1 cellular context compared by ENCODE assay signal in genomic region chr22:17815703-17816254, GRCh38.
TF ChIP-seq lines count a peak whose summit lies in the region.

No MANE protein-coding gene starts in this region.

TF ChIP-seq in WTC11, 78 proteins besides CTCF, POLR2A, EP300 and RAD21 (continued from another document):
- TF ChIP-seq, protein P1, sequence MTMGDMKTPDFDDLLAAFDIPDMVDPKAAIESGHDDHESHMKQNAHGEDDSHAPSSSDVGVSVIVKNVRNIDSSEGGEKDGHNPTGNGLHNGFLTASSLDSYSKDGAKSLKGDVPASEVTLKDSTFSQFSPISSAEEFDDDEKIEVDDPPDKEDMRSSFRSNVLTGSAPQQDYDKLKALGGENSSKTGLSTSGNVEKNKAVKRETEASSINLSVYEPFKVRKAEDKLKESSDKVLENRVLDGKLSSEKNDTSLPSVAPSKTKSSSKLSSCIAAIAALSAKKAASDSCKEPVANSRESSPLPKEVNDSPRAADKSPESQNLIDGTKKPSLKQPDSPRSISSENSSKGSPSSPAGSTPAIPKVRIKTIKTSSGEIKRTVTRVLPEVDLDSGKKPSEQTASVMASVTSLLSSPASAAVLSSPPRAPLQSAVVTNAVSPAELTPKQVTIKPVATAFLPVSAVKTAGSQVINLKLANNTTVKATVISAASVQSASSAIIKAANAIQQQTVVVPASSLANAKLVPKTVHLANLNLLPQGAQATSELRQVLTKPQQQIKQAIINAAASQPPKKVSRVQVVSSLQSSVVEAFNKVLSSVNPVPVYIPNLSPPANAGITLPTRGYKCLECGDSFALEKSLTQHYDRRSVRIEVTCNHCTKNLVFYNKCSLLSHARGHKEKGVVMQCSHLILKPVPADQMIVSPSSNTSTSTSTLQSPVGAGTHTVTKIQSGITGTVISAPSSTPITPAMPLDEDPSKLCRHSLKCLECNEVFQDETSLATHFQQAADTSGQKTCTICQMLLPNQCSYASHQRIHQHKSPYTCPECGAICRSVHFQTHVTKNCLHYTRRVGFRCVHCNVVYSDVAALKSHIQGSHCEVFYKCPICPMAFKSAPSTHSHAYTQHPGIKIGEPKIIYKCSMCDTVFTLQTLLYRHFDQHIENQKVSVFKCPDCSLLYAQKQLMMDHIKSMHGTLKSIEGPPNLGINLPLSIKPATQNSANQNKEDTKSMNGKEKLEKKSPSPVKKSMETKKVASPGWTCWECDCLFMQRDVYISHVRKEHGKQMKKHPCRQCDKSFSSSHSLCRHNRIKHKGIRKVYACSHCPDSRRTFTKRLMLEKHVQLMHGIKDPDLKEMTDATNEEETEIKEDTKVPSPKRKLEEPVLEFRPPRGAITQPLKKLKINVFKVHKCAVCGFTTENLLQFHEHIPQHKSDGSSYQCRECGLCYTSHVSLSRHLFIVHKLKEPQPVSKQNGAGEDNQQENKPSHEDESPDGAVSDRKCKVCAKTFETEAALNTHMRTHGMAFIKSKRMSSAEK (CRISPR knock-in tag; IDR thresholded peaks at IDR 0.05; ENCODE audit: borderline replicate concordance), result no peak
- TF ChIP-seq ZMAT4 (CRISPR knock-in tag; IDR thresholded peaks at IDR 0.05) (no peak), CREB1 (CRISPR knock-in tag; IDR thresholded peaks at IDR 0.05) (no peak), TEAD1 (CRISPR knock-in tag; IDR thresholded peaks at IDR 0.05) (no peak), ETV6 (CRISPR knock-in tag; IDR thresholded peaks at IDR 0.05) (no peak), ATF2 (CRISPR knock-in tag; IDR thresholded peaks at IDR 0.05; ENCODE audit: borderline replicate concordance, low read depth) (no peak), TCF7 (CRISPR knock-in tag; IDR thresholded peaks at IDR 0.05; ENCODE audit: low read depth) (no peak), SOX15 (CRISPR knock-in tag; IDR thresholded peaks at IDR 0.05) (no peak)
- TF ChIP-seq, protein P2, sequence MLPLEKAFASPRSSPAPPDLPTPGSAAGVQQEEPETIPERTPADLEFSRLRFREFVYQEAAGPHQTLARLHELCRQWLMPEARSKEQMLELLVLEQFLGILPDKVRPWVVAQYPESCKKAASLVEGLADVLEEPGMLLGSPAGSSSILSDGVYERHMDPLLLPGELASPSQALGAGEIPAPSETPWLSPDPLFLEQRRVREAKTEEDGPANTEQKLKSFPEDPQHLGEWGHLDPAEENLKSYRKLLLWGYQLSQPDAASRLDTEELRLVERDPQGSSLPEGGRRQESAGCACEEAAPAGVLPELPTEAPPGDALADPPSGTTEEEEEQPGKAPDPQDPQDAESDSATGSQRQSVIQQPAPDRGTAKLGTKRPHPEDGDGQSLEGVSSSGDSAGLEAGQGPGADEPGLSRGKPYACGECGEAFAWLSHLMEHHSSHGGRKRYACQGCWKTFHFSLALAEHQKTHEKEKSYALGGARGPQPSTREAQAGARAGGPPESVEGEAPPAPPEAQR (CRISPR knock-in tag; IDR thresholded peaks at IDR 0.05), result no peak
